In genomic region chr12:41277019-41277770, GRCh38 we compare ENCODE assay signal across 8 cellular contexts.
DNase-seq lines count a peak whose midpoint lies in the region; ATAC-seq and TF ChIP-seq lines count a peak whose summit lies in the region.

No MANE protein-coding gene starts in this region.

- in situ Hi-C loops in T47D (cut with HindIII; ENCODE audit: low pct_unique_long_range_greater_than_20kb, low sequenced_read_pairs): no loop called here

- POLR2A ChIA-PET in activated CD8-positive, alpha-beta T cell treated with anti-CD3 and anti-CD28 coated beads for 36 hours (lab: Charles Lee): interaction anchor here (0.5 kb wide), 1 partner anchor 490 kb away, joined by 3 read pairs; no protein-coding TSS in a partner anchor
- POLR2A ChIA-PET in activated CD8-positive, alpha-beta T cell treated with anti-CD3 and anti-CD28 coated beads, Interleukin-2, amount 10 ng/mL, durations not matched to agents 7 days and 5 days (lab: Charles Lee): no interaction called here

- intact Hi-C loops in activated CD8-positive, alpha-beta T cell treated with anti-CD3 and anti-CD28 coated beads for 36 hours (cut with micrococcal nuclease): loop anchor here (10.0 kb wide), 1 partner anchor 748 kb away; no protein-coding TSS in a partner anchor

- no peak overlapping the region for H3K27ac ChIP-seq in liver (ENCODE audit: low read depth in 1 of 2, low read length in 2 of 2)

- no peaks in the 10 kb centered on the region for H3K9me3 Mint-ChIP-seq in activated CD8-positive, alpha-beta T cell treated with anti-CD3 and anti-CD28 coated beads for 36 hours
- no peaks in the 10 kb centered on the region for H3K9me3 Mint-ChIP-seq in activated CD8-positive, alpha-beta T cell treated with anti-CD3 and anti-CD28 coated beads, Interleukin-2, amount 10 ng/mL, durations not matched to agents 7 days and 5 days (ENCODE audit: insufficient read depth)
- H3K9me3 Mint-ChIP-seq in activated naive CD8-positive, alpha-beta T cell treated with anti-CD3 and anti-CD28 coated beads, Interleukin-2, amount 50 U/mL, for 24 hours: no peaks in the 10 kb centered on the region

- 31% methylated on average over 14 of the region's 14 CpGs for WGBS in liver

- no peak for ATAC-seq in activated CD8-positive, alpha-beta T cell treated with anti-CD3 and anti-CD28 coated beads for 36 hours
- no peak for ATAC-seq in activated CD8-positive, alpha-beta T cell treated with anti-CD3 and anti-CD28 coated beads, Interleukin-2, amount 10 ng/mL, durations not matched to agents 7 days and 5 days
- ATAC-seq in activated naive CD8-positive, alpha-beta T cell treated with anti-CD3 and anti-CD28 coated beads, Interleukin-2, amount 50 U/mL, for 24 hours: no peak

- CTCF ChIA-PET in activated CD8-positive, alpha-beta T cell treated with anti-CD3 and anti-CD28 coated beads for 36 hours (lab: Charles Lee): interaction anchor here (0.6 to 2.3 kb wide), 7 partner anchors 9 to 1094 kb away, joined by 3 to 17 read pairs (median 3); no protein-coding TSS in a partner anchor
- CTCF ChIA-PET in activated CD8-positive, alpha-beta T cell treated with anti-CD3 and anti-CD28 coated beads, Interleukin-2, amount 10 ng/mL, durations not matched to agents 7 days and 5 days (lab: Charles Lee): interaction anchor here (1.2 to 2.2 kb wide), 3 partner anchors 10 to 1096 kb away, joined by 3 to 17 read pairs (median 8); no protein-coding TSS in a partner anchor

- H3K27ac Mint-ChIP-seq in activated CD8-positive, alpha-beta T cell treated with anti-CD3 and anti-CD28 coated beads for 36 hours: no peak overlapping the region
- no peak overlapping the region for H3K27ac Mint-ChIP-seq in activated CD8-positive, alpha-beta T cell treated with anti-CD3 and anti-CD28 coated beads, Interleukin-2, amount 10 ng/mL, durations not matched to agents 7 days and 5 days
- H3K27ac Mint-ChIP-seq in activated naive CD8-positive, alpha-beta T cell treated with anti-CD3 and anti-CD28 coated beads, Interleukin-2, amount 50 U/mL, for 24 hours: no peak overlapping the region

- no peak overlapping the region for H3K9ac ChIP-seq in liver (ENCODE audit: low read depth in 1 of 2, low read length in 2 of 2)

- DNase-seq in activated CD8-positive, alpha-beta T cell treated with anti-CD3 and anti-CD28 coated beads for 36 hours: peak; percentile 11
- no peak for DNase-seq in activated CD8-positive, alpha-beta T cell treated with anti-CD3 and anti-CD28 coated beads, Interleukin-2, amount 10 ng/mL, durations not matched to agents 7 days and 5 days
- DNase-seq in HFF-Myc (ENCODE audit: extremely low read depth, low read depth) (peak; percentile 14), NCI-H510A (lab: John Stamatoyannopoulos, UW) (peak; percentile 27), T47D (ENCODE audit: low read depth in 1 of 2, low spot score in 1 of 2) (peak; percentile 28 to 65), ureter (ENCODE audit: low spot score) (no peak)
- DNase-seq in activated naive CD8-positive, alpha-beta T cell treated with anti-CD3 and anti-CD28 coated beads, Interleukin-2, amount 50 U/mL, for 24 hours: no peak

- H3K4me1 ChIP-seq in liver (ENCODE audit: control insufficient read depth in 4 of 4, insufficient read depth in 4 of 4, low read length in 3 of 4): peaks cover 0 to 3% (median 0%) of the 10 kb centered on the region in 4 donors

- TF ChIP-seq CTCF in activated CD8-positive, alpha-beta T cell treated with anti-CD3 and anti-CD28 coated beads for 36 hours (IDR thresholded peaks at IDR 0.05): peak; percentile 65
- peak; percentile 53 for TF ChIP-seq CTCF in HFF-Myc (IDR thresholded peaks at IDR 0.05; ENCODE audit: low read depth, low read length, missing control alignments)
- peak; percentile 57 for TF ChIP-seq CTCF in liver (IDR thresholded peaks at IDR 0.05; ENCODE audit: low read depth, low read length, missing input control)

- peaks cover 4% of the 10 kb centered on the region for H3K27me3 Mint-ChIP-seq in activated CD8-positive, alpha-beta T cell treated with anti-CD3 and anti-CD28 coated beads for 36 hours
- H3K27me3 Mint-ChIP-seq in activated CD8-positive, alpha-beta T cell treated with anti-CD3 and anti-CD28 coated beads, Interleukin-2, amount 10 ng/mL, durations not matched to agents 7 days and 5 days (ENCODE audit: low read depth): no peaks in the 10 kb centered on the region
- no peaks in the 10 kb centered on the region for H3K27me3 Mint-ChIP-seq in activated naive CD8-positive, alpha-beta T cell treated with anti-CD3 and anti-CD28 coated beads, Interleukin-2, amount 50 U/mL, for 24 hours

- H3K4me3 ChIP-seq in HFF-Myc (replicated peaks; ENCODE audit: low read depth, low read length) (no peak overlapping the region), liver (ENCODE audit: low read depth in 1 of 3, low read length in 3 of 3) (no peak overlapping the region)

- no peaks in the 10 kb centered on the region for H3K36me3 Mint-ChIP-seq in activated CD8-positive, alpha-beta T cell treated with anti-CD3 and anti-CD28 coated beads for 36 hours (ENCODE audit: low read depth)
- H3K36me3 Mint-ChIP-seq in activated CD8-positive, alpha-beta T cell treated with anti-CD3 and anti-CD28 coated beads, Interleukin-2, amount 10 ng/mL, durations not matched to agents 7 days and 5 days (ENCODE audit: low read depth): no peaks in the 10 kb centered on the region
- H3K36me3 Mint-ChIP-seq in activated naive CD8-positive, alpha-beta T cell treated with anti-CD3 and anti-CD28 coated beads, Interleukin-2, amount 50 U/mL, for 24 hours (ENCODE audit: low read depth): no peaks in the 10 kb centered on the region

- no peaks in the 10 kb centered on the region for H3K36me3 ChIP-seq in liver (ENCODE audit: control insufficient read depth in 4 of 4, insufficient read depth in 3 of 4, low read depth in 1 of 4, low read length in 3 of 4)

- H3K27me3 ChIP-seq in liver (ENCODE audit: control insufficient read depth in 4 of 4, insufficient read depth in 4 of 4, low read length in 3 of 4): peaks cover 0 to 2% (median 0%) of the 10 kb centered on the region in 4 donors

- no peaks in the 10 kb centered on the region for H3K4me1 Mint-ChIP-seq in activated CD8-positive, alpha-beta T cell treated with anti-CD3 and anti-CD28 coated beads for 36 hours (ENCODE audit: low read depth)
- no peaks in the 10 kb centered on the region for H3K4me1 Mint-ChIP-seq in activated CD8-positive, alpha-beta T cell treated with anti-CD3 and anti-CD28 coated beads, Interleukin-2, amount 10 ng/mL, durations not matched to agents 7 days and 5 days (ENCODE audit: low read depth)
- H3K4me1 Mint-ChIP-seq in activated naive CD8-positive, alpha-beta T cell treated with anti-CD3 and anti-CD28 coated beads, Interleukin-2, amount 50 U/mL, for 24 hours: no peaks in the 10 kb centered on the region

- peak; percentile 89 for TF ChIP-seq RAD21 in liver (IDR thresholded peaks at IDR 0.05)

- no peak overlapping the region for H3K4me3 Mint-ChIP-seq in activated CD8-positive, alpha-beta T cell treated with anti-CD3 and anti-CD28 coated beads for 36 hours
- H3K4me3 Mint-ChIP-seq in activated CD8-positive, alpha-beta T cell treated with anti-CD3 and anti-CD28 coated beads, Interleukin-2, amount 10 ng/mL, durations not matched to agents 7 days and 5 days: no peak overlapping the region
- H3K4me3 Mint-ChIP-seq in activated naive CD8-positive, alpha-beta T cell treated with anti-CD3 and anti-CD28 coated beads, Interleukin-2, amount 50 U/mL, for 24 hours: no peak overlapping the region

- no peaks in the 10 kb centered on the region for H3K9me3 ChIP-seq in liver (ENCODE audit: control insufficient read depth in 4 of 4, low read length in 3 of 4)

TF ChIP-seq in liver, 16 proteins besides CTCF, POLR2A, EP300 and RAD21:
- TF ChIP-seq FOXA1 (IDR thresholded peaks at IDR 0.05) (no peak), MAX (IDR thresholded peaks at IDR 0.05) (no peak), ATF3 (IDR thresholded peaks at IDR 0.05) (no peak), REST (IDR thresholded peaks at IDR 0.05) (no peak)

Comparison
In these comparisons a context has a peak if more than half of its experiments do, and no peak if none do; other contexts are left out.
1. DNase-seq: peak in activated CD8-positive, alpha-beta T cell treated with anti-CD3 and anti-CD28 coated beads for 36 hours (single experiment), HFF-Myc (single experiment), NCI-H510A (single experiment) and T47D (2 of 2); none in activated CD8-positive, alpha-beta T cell treated with anti-CD3 and anti-CD28 coated beads, Interleukin-2, amount 10 ng/mL, durations not matched to agents 7 days and 5 days (single experiment), ureter (single experiment) and activated naive CD8-positive, alpha-beta T cell treated with anti-CD3 and anti-CD28 coated beads, Interleukin-2, amount 50 U/mL, for 24 hours (single experiment).
2. Peak in every context shown above with its lines, with median percentiles within 50 percentile points of each other: CTCF ChIP-seq.